ENCODE assay signal across 17 cellular contexts in genomic region chr13:109481046-109481445, GRCh38.
DNase-seq lines count a peak whose midpoint lies in the region; ATAC-seq and TF ChIP-seq lines count a peak whose summit lies in the region.
"Had no signal": no experiment of that assay in that cellular context is flagged by ENCODE, and none has a peak within 500 bp of the region (broad histone marks: within the 10 kb centered on the region; RNA-seq: fewer than 3 reads in every experiment).

No MANE protein-coding gene starts in this region.

- no peak for ATAC-seq in GM19452 (IDR thresholded peaks at IDR 0.05; ENCODE audit: unreplicated experiment)
- ATAC-seq in activated CD4-positive, CD25-positive, alpha-beta regulatory T cell treated with anti-CD3 and anti-CD28 coated beads, Interleukin-2, amount 50 U/mL, for 24 hours = no peak

- H3K4me2 ChIP-seq in fibroblast of lung (ENCODE audit: extremely low read depth, insufficient read depth, low read length) = no peak overlapping the region

- no peak overlapping the region for H2AFZ ChIP-seq in fibroblast of lung (ENCODE audit: low read length)

- no peaks in the 10 kb centered on the region for H3K4me1 ChIP-seq in fibroblast of lung (ENCODE audit: control insufficient read depth, extremely low read depth, insufficient read depth, low read length)
- H3K4me1 ChIP-seq: SJCRH30 had no signal

- no peak overlapping the region for H3K27ac ChIP-seq in fibroblast of lung (ENCODE audit: insufficient read depth, low read length)
- H3K27ac ChIP-seq: SJCRH30 had no signal

- no peaks in the 10 kb centered on the region for H3K9me3 ChIP-seq in fibroblast of lung (ENCODE audit: control insufficient read depth, insufficient read depth, low read depth, low read length)
- H3K9me3 ChIP-seq: SJCRH30 had no signal

- H3K27me3 ChIP-seq in fibroblast of lung (ENCODE audit: control insufficient read depth, insufficient read depth, low read length) = no peaks in the 10 kb centered on the region
- H3K27me3 ChIP-seq: SJCRH30 had no signal

- H3K79me2 ChIP-seq in fibroblast of lung (ENCODE audit: control insufficient read depth, insufficient read depth, low read length) = no peaks in the 10 kb centered on the region

- H3K4me3 ChIP-seq in fibroblast of lung (replicated peaks in 1 of 4; ENCODE audit: control extremely low read depth in 1 of 4, insufficient read depth in 1 of 4, low read depth in 3 of 4, low read length in 4 of 4) = no peak overlapping the region
- H3K4me3 ChIP-seq: SJCRH30 had no signal

- H3K36me3 ChIP-seq in fibroblast of lung (ENCODE audit: control insufficient read depth, insufficient read depth, low read length) = no peaks in the 10 kb centered on the region
- H3K36me3 ChIP-seq: SJCRH30 had no signal

- TF ChIP-seq CTCF in fibroblast of lung (conservative IDR thresholded peaks at IDR 0.05 in 1 of 2, IDR thresholded peaks at IDR 0.05 in 1 of 2; ENCODE audit: low read depth in 1 of 2, low read length in 2 of 2) = no peak

- DNase-seq in EL (peak; percentile 18), amniotic epithelial cell (ENCODE audit: low read depth) (peak; percentile 16), fibroblast of lung (ENCODE audit: low read depth in 2 of 2) (peak; percentile 18 to 20), non-pigmented ciliary epithelial cell (ENCODE audit: low read depth) (peak; percentile 44), DMS79 treated with DMSO at 0.1 percent for 48 hours (lab: John Stamatoyannopoulos, UW) (no peak), midbrain (lab: John Stamatoyannopoulos, UW) (no peak)
- DNase-seq: ACHN; CD4-positive, alpha-beta T cell; DMS79; H7; Kasumi-1; NCI-H2029; NCI-H2171 treated with DMSO at 0.1 percent for 48 hours; NCI-H524; SJCRH30 had no signal

- H4K20me1 ChIP-seq in fibroblast of lung (ENCODE audit: control insufficient read depth, extremely low read depth, insufficient read depth, low read length) = no peaks in the 10 kb centered on the region

- no peak overlapping the region for H3K9ac ChIP-seq in fibroblast of lung (ENCODE audit: insufficient read depth, low read length)

Comparison
In these comparisons a context has a peak if more than half of its experiments do, and no peak if none do; other contexts are left out.
1. DNase-seq: peak in EL (single experiment), amniotic epithelial cell (single experiment), fibroblast of lung (2 of 2) and non-pigmented ciliary epithelial cell (single experiment); none in DMS79 treated with DMSO at 0.1 percent for 48 hours (single experiment) and midbrain (single experiment).